In genomic region chr16:88580371-88580770, GRCh38 we compare ENCODE assay signal across 25 cellular contexts. TPM values are rescaled to one million over a fixed set of nuclear protein-coding genes. Genes with fewer than 3 reads are reported as not detected.
"Had no signal": no experiment of that assay in that cellular context is flagged by ENCODE, and none has a peak within 500 bp of the region (broad histone marks: within the 10 kb centered on the region; RNA-seq: fewer than 3 reads in every experiment).

No MANE protein-coding gene starts in this region.

- H3K4me3 Mint-ChIP-seq: activated CD8-positive, alpha-beta T cell treated with anti-CD3 and anti-CD28 coated beads, Interleukin-2, amount 10 ng/mL, durations not matched to agents 7 days and 5 days; activated naive CD4-positive, alpha-beta T cell treated with anti-CD3 and anti-CD28 coated beads, Interleukin-2, amount 50 U/mL, for 24 hours; T-helper 1 cell treated with Interleukin-12 subunit alpha and Interleukin-12 subunit beta and Interleukin-4 antibody, amounts not matched to agents 30 μg/mL and 1 μg/mL, for 36 hours had no signal

- H3K4me3 ChIP-seq: cardiac muscle cell, K562 had no signal

- ATAC-seq: activated CD4-positive, CD25-positive, alpha-beta regulatory T cell treated with anti-CD3 and anti-CD28 coated beads, Interleukin-2, amount 50 U/mL, for 24 hours; activated CD8-positive, alpha-beta T cell treated with anti-CD3 and anti-CD28 coated beads, Interleukin-2, amount 10 ng/mL, durations not matched to agents 7 days and 5 days; K562 had no signal

- H3K9me3 Mint-ChIP-seq: activated naive CD4-positive, alpha-beta T cell treated with anti-CD3 and anti-CD28 coated beads, Interleukin-2, amount 50 U/mL, for 24 hours; T-helper 1 cell treated with Interleukin-12 subunit alpha and Interleukin-12 subunit beta and Interleukin-4 antibody, amounts not matched to agents 30 μg/mL and 1 μg/mL, for 36 hours had no signal

- H3K27me3 Mint-ChIP-seq: activated naive CD4-positive, alpha-beta T cell treated with anti-CD3 and anti-CD28 coated beads, Interleukin-2, amount 50 U/mL, for 24 hours had no signal

- DNase-seq: activated CD4-positive, alpha-beta T cell treated with anti-CD3 and anti-CD28 coated beads for 48 hours; activated CD4-positive, alpha-beta T cell treated with anti-CD3 and anti-CD28 coated beads, Interleukin-2, amount 50 U/mL, for 4 hours; activated CD8-positive, alpha-beta memory T cell treated with anti-CD3 and anti-CD28 coated beads, Interleukin-2, amount 50 U/mL, for 48 hours; activated CD8-positive, alpha-beta T cell treated with anti-CD3 and anti-CD28 coated beads, Interleukin-2, amount 10 ng/mL, durations not matched to agents 7 days and 5 days; activated T-cell treated with anti-CD3 and anti-CD28 coated beads, Interleukin-2, amount 50 U/mL, for 48 hours; brain microvascular endothelial cell; Karpas-422; MM.1S; NCI-H1105; NCI-H1436; NCI-H1694 treated with DMSO at 0.1 percent for 48 hours; NCI-H2029 treated with DMSO at 0.1 percent for 48 hours; NCI-H510A treated with DMSO at 0.1 percent for 48 hours; NCI-H69; NK-92 treated with Interleukin-12 subunit alpha and Interleukin-12 subunit beta, amount 100 ng/mL, for 24 hours; OCI-M1; Right ventricle myocardium superior; RPMI8226 had no signal

- H3K27me3 ChIP-seq: brain microvascular endothelial cell, cardiac muscle cell had no signal

- H3K27ac Mint-ChIP-seq: activated CD8-positive, alpha-beta T cell treated with anti-CD3 and anti-CD28 coated beads, Interleukin-2, amount 10 ng/mL, durations not matched to agents 7 days and 5 days; activated naive CD4-positive, alpha-beta T cell treated with anti-CD3 and anti-CD28 coated beads, Interleukin-2, amount 50 U/mL, for 24 hours; T-helper 1 cell treated with Interleukin-12 subunit alpha and Interleukin-12 subunit beta and Interleukin-4 antibody, amounts not matched to agents 30 μg/mL and 1 μg/mL, for 36 hours had no signal

- H3K27ac ChIP-seq: brain microvascular endothelial cell, cardiac muscle cell had no signal

RNA-seq across cellular contexts. Expression of gene IL17C, which starts 58.0 kb away (rescaled TPM):
- total RNA-seq: cardiac muscle cell, K562, Right ventricle myocardium superior, SK-MEL-5 had no signal
- polyA plus RNA-seq: adipose tissue, cardiac muscle cell, K562 had no signal
